7 cellular contexts compared by ENCODE assay signal in genomic region chr13:102564564-102564963, GRCh38.
"Had no signal": no experiment of that assay in that cellular context is flagged by ENCODE, and none has a peak within 500 bp of the region (broad histone marks: within the 10 kb centered on the region; RNA-seq: fewer than 3 reads in every experiment).

No MANE protein-coding gene starts in this region.

- DNase-seq: H9, HCEC 1CT, KBM-7 had no signal

- FAIRE-seq: H1, HTR-8/SVneo had no signal

- H2AFZ ChIP-seq: GM23338 had no signal

- H3K9me3 Mint-ChIP-seq: GM23338, H9, IgD-negative memory B cell had no signal

- ATAC-seq: GM23338 had no signal

- H3K27ac Mint-ChIP-seq: GM23338, H9, IgD-negative memory B cell had no signal

- H3K4me3 Mint-ChIP-seq: GM23338, H9, IgD-negative memory B cell had no signal

- H3K4me1 Mint-ChIP-seq: GM23338, IgD-negative memory B cell had no signal

- H3K4me2 ChIP-seq: GM23338 had no signal

- H3K4me3 ChIP-seq: GM23338 had no signal
